In genomic region chr15:65824031-65824743, GRCh38 we compare ENCODE assay signal across 8 cellular contexts. TPM values are rescaled to one million over a fixed set of nuclear protein-coding genes. Genes with fewer than 3 reads are reported as not detected.
DNase-seq lines count a peak whose midpoint lies in the region; ATAC-seq, FAIRE-seq and TF ChIP-seq lines count a peak whose summit lies in the region.

No MANE protein-coding gene starts in this region.

- DNase-seq in AG09309 (ENCODE audit: low read depth) (no peak), GM13976 (ENCODE audit: low spot score) (no peak), NCI-H2227 treated with DMSO at 0.1 percent for 48 hours (lab: John Stamatoyannopoulos, UW) (peak; percentile 41), astrocyte (ENCODE audit: low read depth) (peak; percentile 33), hippocampal formation (lab: John Stamatoyannopoulos, UW) (peak; percentile 41 to 57), gastrocnemius medialis (peak; percentile 35 to 53)
- DNase-seq in stimulated activated CD4-positive, alpha-beta T cell treated with anti-CD3 and anti-CD28 coated beads, Interleukin-1b, Interleukin-23, amount 100 ng/mL, for 48 hours, result no peak

- no peaks in the 10 kb centered on the region for H4K20me1 ChIP-seq in astrocyte (ENCODE audit: insufficient read depth, low read length)

- H3K9me3 ChIP-seq in astrocyte (ENCODE audit: insufficient read depth, low read depth, low read length) (no peaks in the 10 kb centered on the region), gastrocnemius medialis (no peaks in the 10 kb centered on the region)

- no peaks in the 10 kb centered on the region for H3K79me2 ChIP-seq in astrocyte (ENCODE audit: insufficient read depth, low read length)

- FAIRE-seq in astrocyte (lab: Jason Lieb, UNC), result peak; percentile 64

- H3K9ac ChIP-seq in astrocyte (ENCODE audit: low read length), result no peak overlapping the region

- intact Hi-C loops in gastrocnemius medialis (cut with DNase I; ENCODE audit: low total_unique reads), result no loop called here

- no peaks in the 10 kb centered on the region for H3K36me3 Mint-ChIP-seq in astrocyte (ENCODE audit: low read depth, unreplicated experiment)

- H3K4me1 ChIP-seq in astrocyte (ENCODE audit: insufficient read depth, low read length) (no peaks in the 10 kb centered on the region), gastrocnemius medialis (peaks cover 0 to 6% of the 10 kb centered on the region in 2 donors)

- H3K27me3 ChIP-seq in astrocyte (ENCODE audit: insufficient read depth, low read length) (no peaks in the 10 kb centered on the region), gastrocnemius medialis (no peaks in the 10 kb centered on the region)

- H3K4me3 Mint-ChIP-seq in astrocyte (ENCODE audit: unreplicated experiment), result no peak overlapping the region

- no peaks in the 10 kb centered on the region for H3K9me3 Mint-ChIP-seq in astrocyte (ENCODE audit: unreplicated experiment)

- H3K36me3 ChIP-seq in astrocyte (ENCODE audit: insufficient read depth, low read length) (no peaks in the 10 kb centered on the region), gastrocnemius medialis (no peaks in the 10 kb centered on the region)

- peak overlapping the region; percentile 45 for H2AFZ ChIP-seq in astrocyte (ENCODE audit: low read depth, low read length)

- H3K4me2 ChIP-seq in astrocyte (ENCODE audit: low read length), result no peak overlapping the region

- peak; percentile 81 for TF ChIP-seq CTCF in AG09309 (IDR thresholded peaks at IDR 0.05; ENCODE audit: control insufficient read depth, insufficient read depth, low read depth, low read length, missing control alignments)
- TF ChIP-seq CTCF in GM13976 (IDR thresholded peaks at IDR 0.05; ENCODE audit: borderline replicate concordance, control extremely low read depth, extremely low read depth, insufficient read depth, missing control alignments), result peak; percentile 18
- peak; percentile 71 for TF ChIP-seq CTCF in astrocyte (IDR thresholded peaks at IDR 0.05; ENCODE audit: insufficient read depth, low read depth, low read length)
- peak; percentile 43 to 74 (median 62) for TF ChIP-seq CTCF in gastrocnemius medialis (IDR thresholded peaks at IDR 0.05 in 4 of 5, conservative IDR thresholded peaks at IDR 0.05 in 1 of 5)

- in situ Hi-C loops in GM13976 (cut with MboI; ENCODE audit: low sequenced_read_pairs, unreplicated experiment), result no loop called here
- in situ Hi-C loops in gastrocnemius medialis (cut with MboI; ENCODE audit: low sequenced_read_pairs in 4 of 4), result no loop called here

- no peaks in the 10 kb centered on the region for H3K4me1 Mint-ChIP-seq in astrocyte (ENCODE audit: low read depth, unreplicated experiment)

- peak; percentile 88 to 90 for ATAC-seq in gastrocnemius medialis
- no peak for ATAC-seq in HG03439 (IDR thresholded peaks at IDR 0.05; ENCODE audit: unreplicated experiment)

- no peak overlapping the region for H3K27ac Mint-ChIP-seq in astrocyte (ENCODE audit: unreplicated experiment)

- H3K4me3 ChIP-seq in AG09309 (ENCODE audit: control insufficient read depth, low read depth, low read length), result no peak overlapping the region
- H3K4me3 ChIP-seq in astrocyte (ENCODE audit: insufficient read depth, low read depth, low read length), result no peak overlapping the region
- no peak overlapping the region for H3K4me3 ChIP-seq in gastrocnemius medialis

- H3K27ac ChIP-seq in astrocyte (ENCODE audit: low read depth, low read length), result no peak overlapping the region
- H3K27ac ChIP-seq in gastrocnemius medialis, result peak overlapping the region in 2 of 4 donors; percentile 5 to 10

- no peaks in the 10 kb centered on the region for H3K27me3 Mint-ChIP-seq in astrocyte (ENCODE audit: low read depth, unreplicated experiment)

- no peak for TF ChIP-seq POLR2A in gastrocnemius medialis (IDR thresholded peaks at IDR 0.05)

RNA-seq across cellular contexts. Expression of gene DENND4A, which starts 32.1 kb away (rescaled TPM):
- 13.9 and 15.8 TPM in 2 replicates for total RNA-seq in astrocyte
- 10 to 100 TPM; 24.4 to 46.4 (median 33.1) TPM for total RNA-seq in gastrocnemius medialis

RNA-seq across cellular contexts. Expression of gene RAB11A, which starts 45.1 kb away (rescaled TPM):
- total RNA-seq in astrocyte (233 and 247 TPM in 2 replicates), gastrocnemius medialis (100 to 1,000 TPM in 3 of 4 donors, 10 to 100 TPM in 1; 93.0 to 207 (median 166) TPM)

Comparison
In these comparisons a context has a peak if more than half of its experiments do, and no peak if none do; other contexts are left out.
1. DNase-seq: peak in NCI-H2227 treated with DMSO at 0.1 percent for 48 hours (single experiment), astrocyte (single experiment), hippocampal formation (2 of 2) and gastrocnemius medialis (2 of 2); none in AG09309 (single experiment), GM13976 (single experiment) and stimulated activated CD4-positive, alpha-beta T cell treated with anti-CD3 and anti-CD28 coated beads, Interleukin-1b, Interleukin-23, amount 100 ng/mL, for 48 hours (single experiment).
2. CTCF ChIP-seq: peak in every context shown above with its lines; median percentile 81 in AG09309; 71 in astrocyte; 62 in gastrocnemius medialis; 18 in GM13976.